In the genomic region with DNA sequence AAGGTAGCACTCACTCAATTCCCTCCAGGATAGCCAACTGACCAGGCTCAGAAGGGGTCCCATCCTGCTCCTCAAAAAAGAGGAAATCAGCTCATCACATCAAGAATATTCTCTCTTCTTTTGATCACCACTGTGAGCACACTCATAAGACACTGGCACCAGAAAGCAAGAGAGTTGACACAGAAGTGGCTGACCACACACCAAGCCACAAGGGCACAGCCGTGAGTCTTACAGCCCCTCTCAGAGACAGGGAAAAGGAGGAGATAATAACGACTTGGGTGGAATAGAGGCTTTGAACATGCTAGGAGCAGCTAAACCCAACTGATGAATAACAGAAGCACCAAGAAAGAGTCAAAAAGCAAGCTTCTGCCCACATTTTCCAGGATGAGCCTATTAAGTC, we compare ENCODE assay signal across 12 cellular contexts.
"Had no signal": no experiment of that assay in that cellular context is flagged by ENCODE, and none has a peak within 500 bp of the region (broad histone marks: within the 10 kb centered on the region; RNA-seq: fewer than 3 reads in every experiment).

No MANE protein-coding gene starts in this region.

- H3K27me3 Mint-ChIP-seq: activated naive CD4-positive, alpha-beta T cell treated with anti-CD3 and anti-CD28 coated beads, Interleukin-2, amount 50 U/mL, for 24 hours had no signal

- H3K36me3 Mint-ChIP-seq: activated naive CD4-positive, alpha-beta T cell treated with anti-CD3 and anti-CD28 coated beads, Interleukin-2, amount 50 U/mL, for 24 hours; mesothelial cell of epicardium; stimulated activated naive B cell treated with anti-CD40 and anti-IgM and Interleukin-4, amounts not matched to agents 10 μg/mL and 1 μg/mL and 100 μg/mL, for 72 hours; T-cell had no signal

- H3K27ac Mint-ChIP-seq: activated naive CD4-positive, alpha-beta T cell treated with anti-CD3 and anti-CD28 coated beads, Interleukin-2, amount 50 U/mL, for 24 hours; mesothelial cell of epicardium; stimulated activated naive B cell treated with anti-CD40 and anti-IgM and Interleukin-4, amounts not matched to agents 10 μg/mL and 1 μg/mL and 100 μg/mL, for 72 hours; T-cell had no signal

- DNase-seq: activated CD4-positive, alpha-beta T cell treated with anti-CD3 and anti-CD28 coated beads for 4 hours; anterior cingulate cortex; left cardiac atrium; lower lobe of right lung; pancreas; stimulated activated naive B cell treated with anti-CD40 and anti-IgM and Interleukin-4, amounts not matched to agents 10 μg/mL and 1 μg/mL and 100 μg/mL, for 72 hours; T-cell; upper lobe of right lung; WERI-Rb-1 had no signal

- H3K9me3 Mint-ChIP-seq: activated naive CD4-positive, alpha-beta T cell treated with anti-CD3 and anti-CD28 coated beads, Interleukin-2, amount 50 U/mL, for 24 hours; stimulated activated naive B cell treated with anti-CD40 and anti-IgM and Interleukin-4, amounts not matched to agents 10 μg/mL and 1 μg/mL and 100 μg/mL, for 72 hours; T-cell had no signal

- H3K4me3 Mint-ChIP-seq: activated naive CD4-positive, alpha-beta T cell treated with anti-CD3 and anti-CD28 coated beads, Interleukin-2, amount 50 U/mL, for 24 hours; mesothelial cell of epicardium; stimulated activated naive B cell treated with anti-CD40 and anti-IgM and Interleukin-4, amounts not matched to agents 10 μg/mL and 1 μg/mL and 100 μg/mL, for 72 hours; T-cell had no signal

- H3K4me3 ChIP-seq: esophagus muscularis mucosa, lower lobe of right lung, pancreas, upper lobe of right lung had no signal

- H3K27ac ChIP-seq: esophagus muscularis mucosa, lower lobe of right lung, pancreas, upper lobe of right lung, WERI-Rb-1 had no signal

- H3K4me1 Mint-ChIP-seq: mesothelial cell of epicardium had no signal

- ATAC-seq: left cardiac atrium; lower lobe of right lung; pancreas; stimulated activated naive B cell treated with anti-CD40 and anti-IgM and Interleukin-4, amounts not matched to agents 10 μg/mL and 1 μg/mL and 100 μg/mL, for 72 hours; T-cell; upper lobe of right lung had no signal
